ENCODE assay signal across 1 cellular context in the genomic region with DNA sequence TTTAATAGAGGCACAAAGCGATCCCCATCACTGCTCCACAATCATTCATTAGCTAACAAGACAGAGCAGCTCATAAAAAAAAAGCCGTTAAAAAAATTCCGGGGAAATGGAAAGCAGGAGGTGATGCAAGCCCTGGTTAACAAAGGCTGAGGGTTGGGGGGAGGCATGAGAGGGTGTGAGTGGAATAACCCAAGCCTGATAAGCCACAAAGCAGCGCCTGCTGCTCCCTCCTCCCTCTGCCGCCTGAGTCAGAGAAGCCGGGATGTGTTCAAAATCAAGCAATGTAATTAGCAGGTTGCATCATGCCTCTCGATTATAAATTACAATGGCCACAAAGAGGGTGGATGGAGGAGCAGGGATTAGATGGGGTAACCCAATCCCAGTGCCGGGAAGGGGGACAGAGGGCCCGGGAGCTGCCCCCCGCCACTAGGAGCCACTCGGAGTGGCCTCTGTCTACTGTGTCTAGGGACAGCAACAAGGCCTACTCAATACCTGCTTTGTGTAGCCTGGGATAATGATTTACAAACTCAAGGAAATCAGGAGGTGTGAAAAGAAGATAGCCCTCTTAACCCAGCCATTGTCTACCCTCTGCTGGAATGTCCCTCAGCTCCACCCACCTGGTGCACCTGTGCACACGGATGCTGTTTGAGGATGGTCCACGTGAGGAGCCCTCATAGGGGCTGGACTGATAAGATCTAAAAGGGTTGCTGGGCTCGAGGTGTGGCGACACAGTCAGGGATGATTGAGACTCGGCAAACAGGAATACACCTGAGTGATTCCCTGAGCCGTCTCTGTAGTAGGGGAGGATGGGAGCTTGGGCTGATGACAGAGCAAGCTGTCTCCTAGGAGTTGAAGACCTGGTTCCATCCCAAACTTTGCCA.
TF ChIP-seq lines count a peak whose summit lies in the region.

No MANE protein-coding gene starts in this region.

TF ChIP-seq in K562, 482 proteins besides CTCF, POLR2A, EP300 and RAD21 (continued from another document and continues in another):
- TF ChIP-seq, protein P1, sequence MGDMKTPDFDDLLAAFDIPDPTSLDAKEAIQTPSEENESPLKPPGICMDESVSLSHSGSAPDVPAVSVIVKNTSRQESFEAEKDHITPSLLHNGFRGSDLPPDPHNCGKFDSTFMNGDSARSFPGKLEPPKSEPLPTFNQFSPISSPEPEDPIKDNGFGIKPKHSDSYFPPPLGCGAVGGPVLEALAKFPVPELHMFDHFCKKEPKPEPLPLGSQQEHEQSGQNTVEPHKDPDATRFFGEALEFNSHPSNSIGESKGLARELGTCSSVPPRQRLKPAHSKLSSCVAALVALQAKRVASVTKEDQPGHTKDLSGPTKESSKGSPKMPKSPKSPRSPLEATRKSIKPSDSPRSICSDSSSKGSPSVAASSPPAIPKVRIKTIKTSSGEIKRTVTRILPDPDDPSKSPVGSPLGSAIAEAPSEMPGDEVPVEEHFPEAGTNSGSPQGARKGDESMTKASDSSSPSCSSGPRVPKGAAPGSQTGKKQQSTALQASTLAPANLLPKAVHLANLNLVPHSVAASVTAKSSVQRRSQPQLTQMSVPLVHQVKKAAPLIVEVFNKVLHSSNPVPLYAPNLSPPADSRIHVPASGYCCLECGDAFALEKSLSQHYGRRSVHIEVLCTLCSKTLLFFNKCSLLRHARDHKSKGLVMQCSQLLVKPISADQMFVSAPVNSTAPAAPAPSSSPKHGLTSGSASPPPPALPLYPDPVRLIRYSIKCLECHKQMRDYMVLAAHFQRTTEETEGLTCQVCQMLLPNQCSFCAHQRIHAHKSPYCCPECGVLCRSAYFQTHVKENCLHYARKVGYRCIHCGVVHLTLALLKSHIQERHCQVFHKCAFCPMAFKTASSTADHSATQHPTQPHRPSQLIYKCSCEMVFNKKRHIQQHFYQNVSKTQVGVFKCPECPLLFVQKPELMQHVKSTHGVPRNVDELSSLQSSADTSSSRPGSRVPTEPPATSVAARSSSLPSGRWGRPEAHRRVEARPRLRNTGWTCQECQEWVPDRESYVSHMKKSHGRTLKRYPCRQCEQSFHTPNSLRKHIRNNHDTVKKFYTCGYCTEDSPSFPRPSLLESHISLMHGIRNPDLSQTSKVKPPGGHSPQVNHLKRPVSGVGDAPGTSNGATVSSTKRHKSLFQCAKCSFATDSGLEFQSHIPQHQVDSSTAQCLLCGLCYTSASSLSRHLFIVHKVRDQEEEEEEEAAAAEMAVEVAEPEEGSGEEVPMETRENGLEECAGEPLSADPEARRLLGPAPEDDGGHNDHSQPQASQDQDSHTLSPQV (IDR thresholded peaks at IDR 0.05), result peak; percentile 95
- TF ChIP-seq HSF4 (CRISPR knock-in tag; IDR thresholded peaks at IDR 0.05; ENCODE audit: borderline replicate concordance) (peak; percentile 64; the same call in 1 of the 2 replicates), TCF3 (CRISPR knock-in tag; IDR thresholded peaks at IDR 0.05) (peak; percentile 71), EHMT2 (IDR thresholded peaks at IDR 0.05) (no peak), RBM39 (optimal IDR thresholded peaks at IDR 0.05; ENCODE audit: low read depth, low read length) (no peak), NELFE (IDR thresholded peaks at IDR 0.05; ENCODE audit: insufficient read depth, insufficient read length) (no peak), ZNF551 (CRISPR knock-in tag; IDR thresholded peaks at IDR 0.05) (no peak), CBFA2T2 (conservative IDR thresholded peaks at IDR 0.05) (no peak), PML (IDR thresholded peaks at IDR 0.05; ENCODE audit: low read length) (peak; percentile 77), TAF15 (IDR thresholded peaks at IDR 0.05; ENCODE audit: low read depth, low read length) (no peak), ZNF445 (CRISPR knock-in tag; IDR thresholded peaks at IDR 0.05; ENCODE audit: low read depth) (peak; percentile 50; the same call in 1 of the 2 replicates), CBFB (CRISPR knock-in tag; IDR thresholded peaks at IDR 0.05) (no peak), ZKSCAN3 (CRISPR knock-in tag; IDR thresholded peaks at IDR 0.05) (no peak; the same call in 1 of the 2 replicates), RUNX1 (IDR thresholded peaks at IDR 0.05; ENCODE audit: low read depth) (no peak; the same call in 1 of the 2 replicates), TEAD4 (IDR thresholded peaks at IDR 0.05; ENCODE audit: low read length) (peak; percentile 76), TEAD4 (CRISPR knock-in tag; IDR thresholded peaks at IDR 0.05; ENCODE audit: borderline replicate concordance) (no peak), ZNF146 (CRISPR knock-in tag; IDR thresholded peaks at IDR 0.05; ENCODE audit: unreplicated experiment) (no peak), NUFIP1 (IDR thresholded peaks at IDR 0.05; ENCODE audit: partially characterized antibody) (no peak), NFE2 (IDR thresholded peaks at IDR 0.05; ENCODE audit: low read depth) (no peak), HDAC1 (IDR thresholded peaks at IDR 0.05) (peak in 1 of 2 experiments; percentile 50; a peak in 1 of 4 replicates), TAF9B (IDR thresholded peaks at IDR 0.05; ENCODE audit: partially characterized antibody) (no peak), L3MBTL2 (IDR thresholded peaks at IDR 0.05) (peak; percentile 85), ZNF143 (CRISPR knock-in tag; IDR thresholded peaks at IDR 0.05) (0 out of 2 replicates have a peak, but pooled peaks have one; percentile 36), SAFB (IDR thresholded peaks at IDR 0.05; ENCODE audit: borderline replicate concordance, low read depth, low read length) (no peak), RFX5 (IDR thresholded peaks at IDR 0.05; ENCODE audit: low read depth, low read length) (no peak), ZNF507 (tag; conservative IDR thresholded peaks at IDR 0.05) (no peak; the same call in 1 of the 2 replicates), KAT8 (IDR thresholded peaks at IDR 0.05; ENCODE audit: low read depth) (no peak), CHD1 (IDR thresholded peaks at IDR 0.05; ENCODE audit: low read length) (no peak), SMC3 (conservative IDR thresholded peaks at IDR 0.05; ENCODE audit: insufficient read depth, low read depth, low read length) (no peak), SETDB1 (IDR thresholded peaks at IDR 0.05; ENCODE audit: low read length) (no peak), TCF7L2 (IDR thresholded peaks at IDR 0.05; ENCODE audit: low read depth, low read length) (no peak)
- TF ChIP-seq, protein P2, sequence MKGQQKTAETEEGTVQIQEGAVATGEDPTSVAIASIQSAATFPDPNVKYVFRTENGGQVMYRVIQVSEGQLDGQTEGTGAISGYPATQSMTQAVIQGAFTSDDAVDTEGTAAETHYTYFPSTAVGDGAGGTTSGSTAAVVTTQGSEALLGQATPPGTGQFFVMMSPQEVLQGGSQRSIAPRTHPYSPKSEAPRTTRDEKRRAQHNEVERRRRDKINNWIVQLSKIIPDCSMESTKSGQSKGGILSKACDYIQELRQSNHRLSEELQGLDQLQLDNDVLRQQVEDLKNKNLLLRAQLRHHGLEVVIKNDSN (CRISPR knock-in tag; IDR thresholded peaks at IDR 0.05), result peak; percentile 40; the same call in 1 of the 2 replicates
- TF ChIP-seq, protein P3, sequence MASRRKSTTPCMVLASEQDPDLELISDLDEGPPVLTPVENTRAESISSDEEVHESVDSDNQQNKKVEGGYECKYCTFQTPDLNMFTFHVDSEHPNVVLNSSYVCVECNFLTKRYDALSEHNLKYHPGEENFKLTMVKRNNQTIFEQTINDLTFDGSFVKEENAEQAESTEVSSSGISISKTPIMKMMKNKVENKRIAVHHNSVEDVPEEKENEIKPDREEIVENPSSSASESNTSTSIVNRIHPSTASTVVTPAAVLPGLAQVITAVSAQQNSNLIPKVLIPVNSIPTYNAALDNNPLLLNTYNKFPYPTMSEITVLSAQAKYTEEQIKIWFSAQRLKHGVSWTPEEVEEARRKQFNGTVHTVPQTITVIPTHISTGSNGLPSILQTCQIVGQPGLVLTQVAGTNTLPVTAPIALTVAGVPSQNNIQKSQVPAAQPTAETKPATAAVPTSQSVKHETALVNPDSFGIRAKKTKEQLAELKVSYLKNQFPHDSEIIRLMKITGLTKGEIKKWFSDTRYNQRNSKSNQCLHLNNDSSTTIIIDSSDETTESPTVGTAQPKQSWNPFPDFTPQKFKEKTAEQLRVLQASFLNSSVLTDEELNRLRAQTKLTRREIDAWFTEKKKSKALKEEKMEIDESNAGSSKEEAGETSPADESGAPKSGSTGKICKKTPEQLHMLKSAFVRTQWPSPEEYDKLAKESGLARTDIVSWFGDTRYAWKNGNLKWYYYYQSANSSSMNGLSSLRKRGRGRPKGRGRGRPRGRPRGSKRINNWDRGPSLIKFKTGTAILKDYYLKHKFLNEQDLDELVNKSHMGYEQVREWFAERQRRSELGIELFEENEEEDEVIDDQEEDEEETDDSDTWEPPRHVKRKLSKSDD (conservative IDR thresholded peaks at IDR 0.05; ENCODE audit: low read length), result no peak
- TF ChIP-seq, protein P4, sequence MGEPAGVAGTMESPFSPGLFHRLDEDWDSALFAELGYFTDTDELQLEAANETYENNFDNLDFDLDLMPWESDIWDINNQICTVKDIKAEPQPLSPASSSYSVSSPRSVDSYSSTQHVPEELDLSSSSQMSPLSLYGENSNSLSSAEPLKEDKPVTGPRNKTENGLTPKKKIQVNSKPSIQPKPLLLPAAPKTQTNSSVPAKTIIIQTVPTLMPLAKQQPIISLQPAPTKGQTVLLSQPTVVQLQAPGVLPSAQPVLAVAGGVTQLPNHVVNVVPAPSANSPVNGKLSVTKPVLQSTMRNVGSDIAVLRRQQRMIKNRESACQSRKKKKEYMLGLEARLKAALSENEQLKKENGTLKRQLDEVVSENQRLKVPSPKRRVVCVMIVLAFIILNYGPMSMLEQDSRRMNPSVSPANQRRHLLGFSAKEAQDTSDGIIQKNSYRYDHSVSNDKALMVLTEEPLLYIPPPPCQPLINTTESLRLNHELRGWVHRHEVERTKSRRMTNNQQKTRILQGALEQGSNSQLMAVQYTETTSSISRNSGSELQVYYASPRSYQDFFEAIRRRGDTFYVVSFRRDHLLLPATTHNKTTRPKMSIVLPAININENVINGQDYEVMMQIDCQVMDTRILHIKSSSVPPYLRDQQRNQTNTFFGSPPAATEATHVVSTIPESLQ (CRISPR knock-in tag; IDR thresholded peaks at IDR 0.05), result no peak
- TF ChIP-seq, protein P5, sequence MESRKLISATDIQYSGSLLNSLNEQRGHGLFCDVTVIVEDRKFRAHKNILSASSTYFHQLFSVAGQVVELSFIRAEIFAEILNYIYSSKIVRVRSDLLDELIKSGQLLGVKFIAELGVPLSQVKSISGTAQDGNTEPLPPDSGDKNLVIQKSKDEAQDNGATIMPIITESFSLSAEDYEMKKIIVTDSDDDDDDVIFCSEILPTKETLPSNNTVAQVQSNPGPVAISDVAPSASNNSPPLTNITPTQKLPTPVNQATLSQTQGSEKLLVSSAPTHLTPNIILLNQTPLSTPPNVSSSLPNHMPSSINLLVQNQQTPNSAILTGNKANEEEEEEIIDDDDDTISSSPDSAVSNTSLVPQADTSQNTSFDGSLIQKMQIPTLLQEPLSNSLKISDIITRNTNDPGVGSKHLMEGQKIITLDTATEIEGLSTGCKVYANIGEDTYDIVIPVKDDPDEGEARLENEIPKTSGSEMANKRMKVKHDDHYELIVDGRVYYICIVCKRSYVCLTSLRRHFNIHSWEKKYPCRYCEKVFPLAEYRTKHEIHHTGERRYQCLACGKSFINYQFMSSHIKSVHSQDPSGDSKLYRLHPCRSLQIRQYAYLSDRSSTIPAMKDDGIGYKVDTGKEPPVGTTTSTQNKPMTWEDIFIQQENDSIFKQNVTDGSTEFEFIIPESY (CRISPR knock-in tag; IDR thresholded peaks at IDR 0.05), result peak; percentile 57
- TF ChIP-seq, protein P6, sequence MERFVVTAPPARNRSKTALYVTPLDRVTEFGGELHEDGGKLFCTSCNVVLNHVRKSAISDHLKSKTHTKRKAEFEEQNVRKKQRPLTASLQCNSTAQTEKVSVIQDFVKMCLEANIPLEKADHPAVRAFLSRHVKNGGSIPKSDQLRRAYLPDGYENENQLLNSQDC (CRISPR knock-in tag; IDR thresholded peaks at IDR 0.05), result no peak
- TF ChIP-seq, protein P7, sequence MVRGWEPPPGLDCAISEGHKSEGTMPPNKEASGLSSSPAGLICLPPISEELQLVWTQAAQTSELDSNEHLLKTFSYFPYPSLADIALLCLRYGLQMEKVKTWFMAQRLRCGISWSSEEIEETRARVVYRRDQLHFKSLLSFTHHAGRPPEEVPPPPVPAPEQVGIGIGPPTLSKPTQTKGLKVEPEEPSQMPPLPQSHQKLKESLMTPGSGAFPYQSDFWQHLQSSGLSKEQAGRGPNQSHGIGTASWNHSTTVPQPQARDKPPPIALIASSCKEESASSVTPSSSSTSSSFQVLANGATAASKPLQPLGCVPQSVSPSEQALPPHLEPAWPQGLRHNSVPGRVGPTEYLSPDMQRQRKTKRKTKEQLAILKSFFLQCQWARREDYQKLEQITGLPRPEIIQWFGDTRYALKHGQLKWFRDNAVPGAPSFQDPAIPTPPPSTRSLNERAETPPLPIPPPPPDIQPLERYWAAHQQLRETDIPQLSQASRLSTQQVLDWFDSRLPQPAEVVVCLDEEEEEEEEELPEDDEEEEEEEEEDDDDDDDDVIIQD (CRISPR knock-in tag; IDR thresholded peaks at IDR 0.05), result no peak
- TF ChIP-seq, protein P8, sequence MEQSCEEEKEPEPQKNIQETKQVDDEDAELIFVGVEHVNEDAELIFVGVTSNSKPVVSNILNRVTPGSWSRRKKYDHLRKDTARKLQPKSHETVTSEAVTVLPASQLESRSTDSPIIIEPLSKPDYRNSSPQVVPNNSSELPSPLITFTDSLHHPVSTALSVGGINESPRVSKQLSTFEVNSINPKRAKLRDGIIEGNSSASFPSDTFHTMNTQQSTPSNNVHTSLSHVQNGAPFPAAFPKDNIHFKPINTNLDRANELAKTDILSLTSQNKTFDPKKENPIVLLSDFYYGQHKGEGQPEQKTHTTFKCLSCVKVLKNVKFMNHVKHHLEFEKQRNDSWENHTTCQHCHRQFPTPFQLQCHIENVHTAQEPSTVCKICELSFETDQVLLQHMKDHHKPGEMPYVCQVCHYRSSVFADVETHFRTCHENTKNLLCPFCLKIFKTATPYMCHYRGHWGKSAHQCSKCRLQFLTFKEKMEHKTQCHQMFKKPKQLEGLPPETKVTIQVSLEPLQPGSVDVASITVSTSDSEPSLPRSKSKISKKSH (CRISPR knock-in tag; IDR thresholded peaks at IDR 0.05), result no peak
- TF ChIP-seq, protein P9, sequence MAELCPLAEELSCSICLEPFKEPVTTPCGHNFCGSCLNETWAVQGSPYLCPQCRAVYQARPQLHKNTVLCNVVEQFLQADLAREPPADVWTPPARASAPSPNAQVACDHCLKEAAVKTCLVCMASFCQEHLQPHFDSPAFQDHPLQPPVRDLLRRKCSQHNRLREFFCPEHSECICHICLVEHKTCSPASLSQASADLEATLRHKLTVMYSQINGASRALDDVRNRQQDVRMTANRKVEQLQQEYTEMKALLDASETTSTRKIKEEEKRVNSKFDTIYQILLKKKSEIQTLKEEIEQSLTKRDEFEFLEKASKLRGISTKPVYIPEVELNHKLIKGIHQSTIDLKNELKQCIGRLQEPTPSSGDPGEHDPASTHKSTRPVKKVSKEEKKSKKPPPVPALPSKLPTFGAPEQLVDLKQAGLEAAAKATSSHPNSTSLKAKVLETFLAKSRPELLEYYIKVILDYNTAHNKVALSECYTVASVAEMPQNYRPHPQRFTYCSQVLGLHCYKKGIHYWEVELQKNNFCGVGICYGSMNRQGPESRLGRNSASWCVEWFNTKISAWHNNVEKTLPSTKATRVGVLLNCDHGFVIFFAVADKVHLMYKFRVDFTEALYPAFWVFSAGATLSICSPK (IDR thresholded peaks at IDR 0.05; ENCODE audit: borderline replicate concordance), result no peak
- TF ChIP-seq, protein P10, sequence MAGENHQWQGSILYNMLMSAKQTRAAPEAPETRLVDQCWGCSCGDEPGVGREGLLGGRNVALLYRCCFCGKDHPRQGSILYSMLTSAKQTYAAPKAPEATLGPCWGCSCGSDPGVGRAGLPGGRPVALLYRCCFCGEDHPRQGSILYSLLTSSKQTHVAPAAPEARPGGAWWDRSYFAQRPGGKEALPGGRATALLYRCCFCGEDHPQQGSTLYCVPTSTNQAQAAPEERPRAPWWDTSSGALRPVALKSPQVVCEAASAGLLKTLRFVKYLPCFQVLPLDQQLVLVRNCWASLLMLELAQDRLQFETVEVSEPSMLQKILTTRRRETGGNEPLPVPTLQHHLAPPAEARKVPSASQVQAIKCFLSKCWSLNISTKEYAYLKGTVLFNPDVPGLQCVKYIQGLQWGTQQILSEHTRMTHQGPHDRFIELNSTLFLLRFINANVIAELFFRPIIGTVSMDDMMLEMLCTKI (IDR thresholded peaks at IDR 0.05; ENCODE audit: partially characterized antibody), result no peak
